Comparison of ENCODE assay signal across 12 cellular contexts in the genomic region with DNA sequence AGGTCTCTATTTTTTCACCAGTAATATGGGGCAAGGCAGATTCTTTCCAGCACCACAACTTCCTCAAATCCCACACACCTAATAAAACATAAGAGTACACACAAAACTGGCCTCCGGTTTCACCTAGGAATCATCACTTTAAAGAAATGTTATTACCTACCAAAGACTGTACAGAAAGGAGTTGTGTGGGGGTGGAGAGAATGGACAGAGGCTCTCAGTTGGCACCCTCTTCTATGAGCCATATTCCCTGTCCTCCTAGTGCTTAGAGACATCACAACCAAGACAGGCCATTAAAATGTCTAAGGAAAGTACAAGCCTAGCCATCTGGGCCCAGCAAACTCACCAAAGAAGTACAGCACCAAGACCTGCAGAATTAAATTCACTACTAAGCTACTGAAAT. TPM values are rescaled to one million over a fixed set of nuclear protein-coding genes. Genes with fewer than 3 reads are reported as not detected.
DNase-seq lines count a peak whose midpoint lies in the region; ATAC-seq and TF ChIP-seq lines count a peak whose summit lies in the region.
"Had no signal": no experiment of that assay in that cellular context is flagged by ENCODE, and none has a peak within 500 bp of the region (broad histone marks: within the 10 kb centered on the region; RNA-seq: fewer than 3 reads in every experiment).

No MANE protein-coding gene starts in this region.

- intact Hi-C loops in heart left ventricle (cut with DNase I): loop anchor here in 2 of 10 donors (10.0 kb wide), 1 partner anchor 52 kb away; the partner anchor contains the start of gene RBFOX2 (in 2 of the 2)
- intact Hi-C loops in cardiac septum (cut with DNase I): loop anchor here (5.0 kb wide), 1 partner anchor 55 kb away; the partner anchor contains the start of gene RBFOX2
- intact Hi-C loops in upper lobe of right lung (cut with DNase I): no loop called here

- TF ChIP-seq POLR2A in heart left ventricle (IDR thresholded peaks at IDR 0.05): no peak

- H3K27me3 ChIP-seq in heart left ventricle (no peaks in the 10 kb centered on the region), upper lobe of right lung (no peaks in the 10 kb centered on the region)

- no peaks in the 10 kb centered on the region for H3K27me3 Mint-ChIP-seq in neural crest cell (ENCODE audit: low read depth)

- H3K27ac Mint-ChIP-seq in neural crest cell (ENCODE audit: unreplicated experiment): peak overlapping the region; percentile 45
- H3K27ac Mint-ChIP-seq: activated naive CD8-positive, alpha-beta T cell treated with anti-CD3 and anti-CD28 coated beads for 36 hours; IgD-negative memory B cell had no signal

- DNase-seq in heart left ventricle (no peak), cardiac septum (ENCODE audit: low spot score) (no peak), cerebellar cortex (ENCODE audit: low spot score) (peak; percentile 24), neural crest cell (ENCODE audit: low read depth, low spot score) (no peak), upper lobe of right lung (no peak), NOMO-1 (lab: John Stamatoyannopoulos, UW; ENCODE audit: unreplicated experiment in 2 of 2) (no peak), NCI-H1694 treated with DMSO at 0.1 percent for 48 hours (lab: John Stamatoyannopoulos, UW) (no peak)
- DNase-seq: activated naive CD8-positive, alpha-beta T cell treated with anti-CD3 and anti-CD28 coated beads for 36 hours; Calu3 had no signal

- H3K9me3 ChIP-seq in heart left ventricle: no peaks in the 10 kb centered on the region
- no peaks in the 10 kb centered on the region for H3K9me3 ChIP-seq in upper lobe of right lung
- H3K9me3 ChIP-seq: HAP-1 had no signal

- WGBS in heart left ventricle, 4 donors: 68 to 94% (median 89%) methylated on average over 1 of the region's 1 CpG

- H3K4me1 Mint-ChIP-seq in neural crest cell: peaks cover 75% of the 10 kb centered on the region
- H3K4me1 Mint-ChIP-seq: activated naive CD8-positive, alpha-beta T cell treated with anti-CD3 and anti-CD28 coated beads for 36 hours had no signal

- H3K4me3 Mint-ChIP-seq in neural crest cell: no peak overlapping the region
- H3K4me3 Mint-ChIP-seq: activated naive CD8-positive, alpha-beta T cell treated with anti-CD3 and anti-CD28 coated beads for 36 hours; IgD-negative memory B cell had no signal

- H3K36me3 Mint-ChIP-seq in neural crest cell (ENCODE audit: low read depth): no peaks in the 10 kb centered on the region
- H3K36me3 Mint-ChIP-seq: activated naive CD8-positive, alpha-beta T cell treated with anti-CD3 and anti-CD28 coated beads for 36 hours had no signal

- ATAC-seq in heart left ventricle (no peak), upper lobe of right lung (no peak), HG03045 (IDR thresholded peaks at IDR 0.05; ENCODE audit: unreplicated experiment) (no peak)

- H3K9me3 Mint-ChIP-seq in neural crest cell: no peaks in the 10 kb centered on the region
- H3K9me3 Mint-ChIP-seq: activated naive CD8-positive, alpha-beta T cell treated with anti-CD3 and anti-CD28 coated beads for 36 hours; IgD-negative memory B cell had no signal

- H3K4me3 ChIP-seq in heart left ventricle (no peak overlapping the region), upper lobe of right lung (no peak overlapping the region)
- H3K4me3 ChIP-seq: HAP-1 had no signal

- H3K27ac ChIP-seq in heart left ventricle (peak overlapping the region in 10 of 12 donors; percentile 19 to 81 (median 74)), upper lobe of right lung (peak overlapping the region; percentile 20)

- H3K4me1 ChIP-seq in heart left ventricle: peaks cover 0 to 82% (median 36%) of the 10 kb centered on the region in 12 donors
- H3K4me1 ChIP-seq in upper lobe of right lung: peaks cover 26% of the 10 kb centered on the region

- H3K36me3 ChIP-seq in heart left ventricle (no peaks in the 10 kb centered on the region), upper lobe of right lung (no peaks in the 10 kb centered on the region)
- H3K36me3 ChIP-seq: HAP-1 had no signal

- TF ChIP-seq CTCF in heart left ventricle (IDR thresholded peaks at IDR 0.05) (no peak), neural crest cell (conservative IDR thresholded peaks at IDR 0.05) (no peak), upper lobe of right lung (IDR thresholded peaks at IDR 0.05) (no peak)

RNA-seq across cellular contexts. Expression of gene RBFOX2, which starts 56.1 kb away (rescaled TPM):
- total RNA-seq in heart left ventricle (100 to 1,000 TPM in 1 of 9 donors, 10 to 100 TPM in 8; 71.0 to 102 (median 84.8) TPM), cardiac septum (102 TPM), neural crest cell (126 and 136 TPM in 2 replicates), upper lobe of right lung (64.1 TPM)
- polyA plus RNA-seq in heart left ventricle: 10 to 100 TPM; 31.0 to 41.0 TPM
- polyA plus RNA-seq: IgD-negative memory B cell had no signal
